16 cellular contexts compared by ENCODE assay signal in the genomic region with DNA sequence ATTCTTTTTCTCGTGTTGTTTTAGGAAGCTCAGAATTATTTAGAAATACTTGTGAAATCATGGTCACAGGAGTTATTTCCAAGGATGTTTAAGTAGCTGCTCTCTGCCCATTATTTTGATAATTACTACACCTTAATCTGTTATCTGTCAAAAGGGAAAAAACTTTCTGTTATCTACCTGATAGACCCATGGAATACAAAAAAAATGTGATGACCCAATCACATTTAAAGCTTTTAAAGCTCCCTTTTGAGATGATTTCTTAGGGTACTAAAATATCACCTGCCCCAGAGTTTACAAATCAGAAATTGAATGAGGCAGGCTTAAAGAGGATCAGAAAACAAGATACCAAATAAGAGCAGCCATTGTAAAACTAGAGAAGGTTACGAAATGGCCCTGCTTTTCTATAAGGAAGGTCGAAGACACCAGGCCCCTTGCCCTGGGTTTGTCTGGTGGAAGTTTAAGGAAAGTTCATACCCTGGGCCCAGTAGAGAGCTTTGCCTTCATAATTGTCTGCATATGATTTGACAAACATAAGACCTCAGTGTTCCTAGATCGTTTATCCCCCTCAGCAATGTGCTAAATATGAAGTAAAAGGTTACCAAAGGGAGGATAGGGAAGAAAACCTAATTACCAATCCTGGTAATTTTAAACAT.
DNase-seq lines count a peak whose midpoint lies in the region; ATAC-seq and TF ChIP-seq lines count a peak whose summit lies in the region.
"Had no signal": no experiment of that assay in that cellular context is flagged by ENCODE, and none has a peak within 500 bp of the region (broad histone marks: within the 10 kb centered on the region; RNA-seq: fewer than 3 reads in every experiment).

No MANE protein-coding gene starts in this region.

- DNase-seq in right cardiac atrium (no peak), Right ventricle myocardium inferior (ENCODE audit: missing footprints) (no peak), epithelial cell of prostate (ENCODE audit: low read depth, low spot score) (no peak), trophoblast cell (no peak), neural progenitor cell (ENCODE audit: low spot score) (no peak), PC-3 (no peak), RKO (ENCODE audit: low spot score) (no peak)
- DNase-seq: activated CD4-positive, alpha-beta T cell treated with anti-CD3 and anti-CD28 coated beads, Interleukin-2, amount 10 ng/mL, durations not matched to agents 7 days and 5 days; activated T-cell treated with anti-CD3 and anti-CD28 coated beads, Interleukin-2, amount 50 U/mL, for 48 hours; effector CD4-positive, alpha-beta T cell; GDM1; kidney; NCI-H146; NCI-H510A treated with DMSO at 0.1 percent for 48 hours; stimulated activated CD4-positive, alpha-beta T cell treated with anti-CD3 and anti-CD28 coated beads, Interleukin-4, amount 100 ng/mL, for 24 hours had no signal

- H3F3A ChIP-seq in neural progenitor cell (ENCODE audit: low read depth) (peaks cover 17% of the 10 kb centered on the region), PC-3 (ENCODE audit: low read length, unreplicated experiment) (no peaks in the 10 kb centered on the region)

- H2BK12ac ChIP-seq in trophoblast cell (ENCODE audit: low read length): no peak overlapping the region

- TF ChIP-seq CTCF in neural progenitor cell (IDR thresholded peaks at IDR 0.05) (no peak), PC-3 (conservative IDR thresholded peaks at IDR 0.05; ENCODE audit: low read depth, low read length) (no peak)

- peak overlapping the region; percentile 45 for H4K91ac ChIP-seq in trophoblast cell (ENCODE audit: low read depth, low read length)

- 83% methylated on average over 4 of the region's 4 CpGs for WGBS in right cardiac atrium
- WGBS in trophoblast cell (ENCODE audit: extremely low coverage, insufficient coverage, insufficient read length): no CpG with 5 or more reads among the region's 4 CpGs

- H3K79me2 ChIP-seq in trophoblast cell (ENCODE audit: control insufficient read depth, insufficient read depth, low read length, poor library complexity): no peaks in the 10 kb centered on the region
- no peaks in the 10 kb centered on the region for H3K79me2 ChIP-seq in neural progenitor cell (ENCODE audit: low read depth)
- no peaks in the 10 kb centered on the region for H3K79me2 ChIP-seq in PC-3 (ENCODE audit: low read length)

- H3K27ac Mint-ChIP-seq in neural progenitor cell: no peak overlapping the region
- H3K27ac Mint-ChIP-seq: activated CD4-positive, alpha-beta T cell treated with anti-CD3 and anti-CD28 coated beads, Interleukin-2, amount 10 ng/mL, durations not matched to agents 7 days and 5 days had no signal

- no peaks in the 10 kb centered on the region for H3K36me3 Mint-ChIP-seq in neural progenitor cell

- H3K27me3 ChIP-seq in right cardiac atrium (ENCODE audit: control insufficient read depth, insufficient read depth): no peaks in the 10 kb centered on the region
- H3K27me3 ChIP-seq in trophoblast cell (ENCODE audit: insufficient read depth, low read length): no peaks in the 10 kb centered on the region
- H3K27me3 ChIP-seq in neural progenitor cell: no peaks in the 10 kb centered on the region
- no peaks in the 10 kb centered on the region for H3K27me3 ChIP-seq in PC-3 (ENCODE audit: low read length)

- H4K12ac ChIP-seq in trophoblast cell (ENCODE audit: low read depth, low read length): no peak overlapping the region

- no peak overlapping the region for H4K8ac ChIP-seq in trophoblast cell (ENCODE audit: low read depth, low read length)

- peaks cover 20% of the 10 kb centered on the region for H3K4me1 Mint-ChIP-seq in neural progenitor cell

- peak overlapping the region; percentile 52 for H3K27ac ChIP-seq in right cardiac atrium (ENCODE audit: low read length)
- H3K27ac ChIP-seq in epithelial cell of prostate: peak overlapping the region; percentile 64
- H3K27ac ChIP-seq in trophoblast cell (ENCODE audit: low read depth, low read length): peak overlapping the region; percentile 1
- H3K27ac ChIP-seq in neural progenitor cell: no peak overlapping the region
- no peak overlapping the region for H3K27ac ChIP-seq in PC-3 (ENCODE audit: low read length)

- H2BK5ac ChIP-seq in trophoblast cell (ENCODE audit: low read depth, low read length, poor library complexity): peak overlapping the region; percentile 83

- peaks cover 7% of the 10 kb centered on the region for H3K4me1 ChIP-seq in right cardiac atrium (ENCODE audit: control insufficient read depth, insufficient read depth, low read length)
- peaks cover 7% of the 10 kb centered on the region in 2 experiments for H3K4me1 ChIP-seq in trophoblast cell (ENCODE audit: control insufficient read depth in 1 of 2, insufficient read depth in 2 of 2, low read length in 2 of 2)
- peaks cover 14% of the 10 kb centered on the region for H3K4me1 ChIP-seq in neural progenitor cell
- H3K4me1 ChIP-seq in PC-3 (ENCODE audit: insufficient read depth, low read length): peaks cover 14% of the 10 kb centered on the region

- no peaks in the 10 kb centered on the region for H3K27me3 Mint-ChIP-seq in neural progenitor cell (ENCODE audit: insufficient read depth, low read depth)
- H3K27me3 Mint-ChIP-seq: activated CD4-positive, alpha-beta T cell treated with anti-CD3 and anti-CD28 coated beads, Interleukin-2, amount 10 ng/mL, durations not matched to agents 7 days and 5 days had no signal

- H3K4me3 ChIP-seq in right cardiac atrium (ENCODE audit: low read length): no peak overlapping the region
- no peak overlapping the region for H3K4me3 ChIP-seq in trophoblast cell (ENCODE audit: low read depth, low read length)
- no peak overlapping the region for H3K4me3 ChIP-seq in neural progenitor cell
- no peak overlapping the region for H3K4me3 ChIP-seq in PC-3 (ENCODE audit: low read length)

- no peak overlapping the region for H3K14ac ChIP-seq in trophoblast cell (ENCODE audit: low read length)

- H3K9me3 Mint-ChIP-seq in neural progenitor cell: no peaks in the 10 kb centered on the region
- H3K9me3 Mint-ChIP-seq: activated CD4-positive, alpha-beta T cell treated with anti-CD3 and anti-CD28 coated beads, Interleukin-2, amount 10 ng/mL, durations not matched to agents 7 days and 5 days had no signal

- H3K9me2 ChIP-seq in PC-3 (replicated peaks; ENCODE audit: low read length): no peaks in the 10 kb centered on the region

- H4K20me1 ChIP-seq in neural progenitor cell (ENCODE audit: low read depth) (no peaks in the 10 kb centered on the region), PC-3 (ENCODE audit: low read length) (no peaks in the 10 kb centered on the region)

- H3K36me3 ChIP-seq in trophoblast cell (ENCODE audit: control insufficient read depth in 1 of 2, insufficient read depth in 2 of 2, low read length in 2 of 2) (no peaks in the 10 kb centered on the region), neural progenitor cell (no peaks in the 10 kb centered on the region), PC-3 (ENCODE audit: low read depth, low read length) (no peaks in the 10 kb centered on the region)

- no peak for ATAC-seq in right cardiac atrium
- ATAC-seq in Right ventricle myocardium inferior: no peak
- ATAC-seq in HG02870 (IDR thresholded peaks at IDR 0.05; ENCODE audit: unreplicated experiment): no peak
- no peak for ATAC-seq in PC-3

- intact Hi-C loops in right cardiac atrium (cut with DNase I) (loop anchor here in 3 of 4 donors (10.0 kb wide), 3 partner anchors 65 to 145 kb away; partner anchors contain the start of gene TBX2 (in 1 of the 3)), Right ventricle myocardium inferior (cut with DNase I) (loop anchor here (10.0 kb wide), 1 partner anchor 145 kb away; the partner anchor contains the start of gene TBX2), PC-3 (cut with micrococcal nuclease) (no loop called here)

- no peak overlapping the region for H2AK5ac ChIP-seq in trophoblast cell (ENCODE audit: low read length)

- H3K9ac ChIP-seq in trophoblast cell (ENCODE audit: low read length): no peak overlapping the region
- no peak overlapping the region for H3K9ac ChIP-seq in neural progenitor cell
- H3K9ac ChIP-seq in PC-3 (ENCODE audit: low read length): no peak overlapping the region

- CTCF ChIA-PET in PC-3 (lab: Charles Lee): no interaction called here

- H3K4me2 ChIP-seq in trophoblast cell (ENCODE audit: low read length) (no peak overlapping the region), neural progenitor cell (no peak overlapping the region), PC-3 (ENCODE audit: low read length) (no peak overlapping the region)

- no peak overlapping the region for H3K4me3 Mint-ChIP-seq in neural progenitor cell
- H3K4me3 Mint-ChIP-seq: activated CD4-positive, alpha-beta T cell treated with anti-CD3 and anti-CD28 coated beads, Interleukin-2, amount 10 ng/mL, durations not matched to agents 7 days and 5 days had no signal

- H3K23ac ChIP-seq in trophoblast cell (ENCODE audit: low read length): no peak overlapping the region

- H2AFZ ChIP-seq in trophoblast cell (ENCODE audit: insufficient read depth, low read length, poor library complexity) (no peak overlapping the region), neural progenitor cell (replicated peaks) (no peak overlapping the region), PC-3 (ENCODE audit: low read length) (no peak overlapping the region)

- peak overlapping the region; percentile 40 for H2BK120ac ChIP-seq in trophoblast cell (ENCODE audit: insufficient read depth, low read length, poor library complexity)

- no peaks in the 10 kb centered on the region for H3K9me3 ChIP-seq in right cardiac atrium (ENCODE audit: control insufficient read depth, low read length)
- H3K9me3 ChIP-seq in trophoblast cell (ENCODE audit: insufficient read depth, low read depth, low read length): no peaks in the 10 kb centered on the region
- no peaks in the 10 kb centered on the region for H3K9me3 ChIP-seq in neural progenitor cell (ENCODE audit: low read depth)
- no peaks in the 10 kb centered on the region for H3K9me3 ChIP-seq in PC-3 (ENCODE audit: low read length)

- H3K79me1 ChIP-seq in trophoblast cell (ENCODE audit: low read length): peaks cover 3% of the 10 kb centered on the region

- no TSS peak for BruUV-seq in PC-3 (replicated peaks; lab: Mats Ljungman, UMichigan)

- no peak overlapping the region for H3K4ac ChIP-seq in trophoblast cell (ENCODE audit: low read depth, low read length)

- POLR2A ChIA-PET in PC-3 (lab: Charles Lee; ENCODE audit: unreplicated experiment): no interaction called here

- no peak overlapping the region for H3K18ac ChIP-seq in trophoblast cell (ENCODE audit: low read length)

Comparison
In these comparisons a context has a peak if more than half of its experiments do, and no peak if none do; other contexts are left out.
1. H3K27ac ChIP-seq: peak in right cardiac atrium (single experiment), epithelial cell of prostate (single experiment) and trophoblast cell (single experiment); none in neural progenitor cell (single experiment) and PC-3 (single experiment).